Comparison of ENCODE assay signal across 11 cellular contexts in the genomic region with DNA sequence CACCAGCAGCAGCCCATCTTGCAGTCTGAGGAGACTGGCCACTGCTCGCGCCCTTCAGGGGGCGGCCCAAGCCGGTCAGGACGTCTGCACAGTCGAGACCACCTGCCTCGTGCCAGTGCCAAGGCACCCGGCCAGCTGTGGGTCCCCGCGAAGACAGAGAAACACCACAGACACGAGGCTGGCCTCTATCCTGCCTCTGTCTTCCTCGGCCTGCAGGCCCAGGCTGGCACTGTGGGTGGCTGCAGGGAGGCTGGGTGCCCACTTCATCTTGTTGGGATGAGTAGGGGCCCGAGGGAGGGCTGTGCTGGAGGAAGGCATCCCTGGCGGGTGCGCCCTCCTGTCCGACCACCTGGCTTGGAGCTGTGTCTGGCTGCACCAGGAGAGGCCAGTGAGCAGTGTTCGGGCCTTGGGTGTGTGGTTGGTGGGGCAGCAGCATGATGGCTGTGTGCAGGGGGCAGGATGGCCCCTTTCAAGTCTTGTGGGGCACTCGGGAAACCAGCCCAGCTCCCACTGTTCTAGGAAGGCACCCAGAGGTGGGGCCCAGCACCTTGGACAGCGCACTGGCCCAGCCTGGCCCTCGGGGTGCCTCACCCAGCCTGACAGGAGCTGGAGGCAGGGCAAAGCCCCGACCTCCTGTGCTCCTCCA. TPM values are rescaled to one million over a fixed set of nuclear protein-coding genes. Genes with fewer than 3 reads are reported as not detected.
DNase-seq lines count a peak whose midpoint lies in the region; ATAC-seq and TF ChIP-seq lines count a peak whose summit lies in the region.
"Had no signal": no experiment of that assay in that cellular context is flagged by ENCODE, and none has a peak within 500 bp of the region (broad histone marks: within the 10 kb centered on the region; RNA-seq: fewer than 3 reads in every experiment).

No MANE protein-coding gene starts in this region.

- H3K9me3 Mint-ChIP-seq in activated naive CD4-positive, alpha-beta T cell treated with anti-CD3 and anti-CD28 coated beads, Interleukin-2, amount 10 ng/mL, durations not matched to agents 7 days and 5 days = no peaks in the 10 kb centered on the region
- H3K9me3 Mint-ChIP-seq in activated naive CD4-positive, alpha-beta T cell treated with anti-CD3 and anti-CD28 coated beads, Interleukin-2, amount 50 U/mL, for 72 hours = peaks cover 0 to 3% of the 10 kb centered on the region in 2 donors
- H3K9me3 Mint-ChIP-seq: dendritic cell treated with granulocyte-macrophage colony-stimulating factor and Interleukin-4, amounts not matched to agents 40 ng/mL and 50 ng/mL, for 4 days had no signal

- H3K27ac Mint-ChIP-seq in activated naive CD4-positive, alpha-beta T cell treated with anti-CD3 and anti-CD28 coated beads, Interleukin-2, amount 10 ng/mL, durations not matched to agents 7 days and 5 days = no peak overlapping the region
- H3K27ac Mint-ChIP-seq in activated naive CD4-positive, alpha-beta T cell treated with anti-CD3 and anti-CD28 coated beads, Interleukin-2, amount 50 U/mL, for 72 hours = no peak overlapping the region
- H3K27ac Mint-ChIP-seq: dendritic cell treated with granulocyte-macrophage colony-stimulating factor and Interleukin-4, amounts not matched to agents 40 ng/mL and 50 ng/mL, for 4 days had no signal

- TF ChIP-seq CTCF in heart right ventricle (IDR thresholded peaks at IDR 0.05) (no peak), thyroid gland (IDR thresholded peaks at IDR 0.05) (no peak), gastrocnemius medialis (IDR thresholded peaks at IDR 0.05 in 4 of 5, conservative IDR thresholded peaks at IDR 0.05 in 1 of 5) (no peak)

- no peaks in the 10 kb centered on the region for H3K9me3 ChIP-seq in heart right ventricle
- H3K9me3 ChIP-seq in thyroid gland = no peaks in the 10 kb centered on the region
- H3K9me3 ChIP-seq in gastrocnemius medialis = no peaks in the 10 kb centered on the region
- H3K9me3 ChIP-seq: vagina had no signal

- H3K27ac ChIP-seq in heart right ventricle (peak overlapping the region in 3 of 10 donors; percentile 32 to 67 (median 45)), thyroid gland (no peak overlapping the region), gastrocnemius medialis (no peak overlapping the region), substantia nigra (ENCODE audit: low read depth, low read length, poor library complexity, severe bottlenecking) (no peak overlapping the region)
- H3K27ac ChIP-seq: vagina had no signal

- no peak overlapping the region for H3K4me3 Mint-ChIP-seq in activated naive CD4-positive, alpha-beta T cell treated with anti-CD3 and anti-CD28 coated beads, Interleukin-2, amount 10 ng/mL, durations not matched to agents 7 days and 5 days
- H3K4me3 Mint-ChIP-seq: dendritic cell treated with granulocyte-macrophage colony-stimulating factor and Interleukin-4, amounts not matched to agents 40 ng/mL and 50 ng/mL, for 4 days had no signal

- CTCF ChIA-PET in activated naive CD4-positive, alpha-beta T cell treated with anti-CD3 and anti-CD28 coated beads, Interleukin-2, amount 10 ng/mL, durations not matched to agents 7 days and 5 days (lab: Charles Lee) = no interaction called here

- whole genome bisulfite sequencing in heart right ventricle, 2 donors = 80% methylated on average over 20 to 21 of the region's 21 CpGs
- 80 to 87% methylated on average over 7 to 18 of the region's 21 CpGs for WGBS in thyroid gland, 2 donors

- H3K36me3 ChIP-seq in heart right ventricle (peaks cover 0 to 15% (median 0%) of the 10 kb centered on the region in 9 donors), thyroid gland (no peaks in the 10 kb centered on the region), gastrocnemius medialis (no peaks in the 10 kb centered on the region)
- H3K36me3 ChIP-seq: vagina had no signal

- H3K27me3 ChIP-seq in heart right ventricle = peaks cover 0 to 12% (median 9%) of the 10 kb centered on the region in 7 donors
- H3K27me3 ChIP-seq in thyroid gland = no peaks in the 10 kb centered on the region
- H3K27me3 ChIP-seq in gastrocnemius medialis = peaks cover 0 to 7% (median 0%) of the 10 kb centered on the region in 3 donors
- H3K27me3 ChIP-seq: vagina had no signal

- in situ Hi-C loops in gastrocnemius medialis (cut with MboI; ENCODE audit: low sequenced_read_pairs in 4 of 4) = no loop called here

- TF ChIP-seq POLR2A in thyroid gland (IDR thresholded peaks at IDR 0.05) (no peak), gastrocnemius medialis (IDR thresholded peaks at IDR 0.05) (no peak)

- H3K36me3 Mint-ChIP-seq in activated naive CD4-positive, alpha-beta T cell treated with anti-CD3 and anti-CD28 coated beads, Interleukin-2, amount 10 ng/mL, durations not matched to agents 7 days and 5 days = no peaks in the 10 kb centered on the region
- H3K36me3 Mint-ChIP-seq in activated naive CD4-positive, alpha-beta T cell treated with anti-CD3 and anti-CD28 coated beads, Interleukin-2, amount 50 U/mL, for 72 hours = peaks cover 0 to 28% of the 10 kb centered on the region in 2 donors

- DNase-seq in activated naive CD4-positive, alpha-beta T cell treated with anti-CD3 and anti-CD28 coated beads, Interleukin-2, amount 10 ng/mL, durations not matched to agents 7 days and 5 days = peak; percentile 66
- DNase-seq in activated naive CD4-positive, alpha-beta T cell treated with anti-CD3 and anti-CD28 coated beads, Interleukin-2, amount 50 U/mL, for 72 hours (ENCODE audit: low spot score in 2 of 2) = no peak
- DNase-seq in heart right ventricle (no peak), thyroid gland (peak; percentile 19 to 32), gastrocnemius medialis (no peak), substantia nigra (lab: John Stamatoyannopoulos, UW) (no peak)
- DNase-seq: SHP77 treated with DMSO at 0.1 percent for 48 hours had no signal

- no peak for ATAC-seq in activated naive CD4-positive, alpha-beta T cell treated with anti-CD3 and anti-CD28 coated beads, Interleukin-2, amount 50 U/mL, for 72 hours
- ATAC-seq in SK-N-SH treated with all-trans-retinoic acid at 6 μM for 48 hours (peak; percentile 46), heart right ventricle (peak; percentile 36 to 77 (median 65)), gastrocnemius medialis (no peak), GM18909 (IDR thresholded peaks at IDR 0.05; ENCODE audit: poor library complexity, unreplicated experiment) (no peak)

- H3K4me3 ChIP-seq in heart right ventricle (no peak overlapping the region), thyroid gland (replicated peaks in 1 of 3) (no peak overlapping the region), gastrocnemius medialis (no peak overlapping the region)
- H3K4me3 ChIP-seq: vagina had no signal

- H3K4me1 ChIP-seq in heart right ventricle = peaks cover 0 to 23% (median 19%) of the 10 kb centered on the region in 9 donors
- no peaks in the 10 kb centered on the region for H3K4me1 ChIP-seq in thyroid gland
- no peaks in the 10 kb centered on the region for H3K4me1 ChIP-seq in gastrocnemius medialis
- H3K4me1 ChIP-seq: vagina had no signal

- H3K27me3 Mint-ChIP-seq in activated naive CD4-positive, alpha-beta T cell treated with anti-CD3 and anti-CD28 coated beads, Interleukin-2, amount 10 ng/mL, durations not matched to agents 7 days and 5 days = peaks cover 13% of the 10 kb centered on the region

- no peaks in the 10 kb centered on the region for H3K4me1 Mint-ChIP-seq in activated naive CD4-positive, alpha-beta T cell treated with anti-CD3 and anti-CD28 coated beads, Interleukin-2, amount 10 ng/mL, durations not matched to agents 7 days and 5 days

- intact Hi-C loops in heart right ventricle (cut with DNase I) = no loop called here
- intact Hi-C loops in thyroid gland (cut with DNase I) = no loop called here
- intact Hi-C loops in gastrocnemius medialis (cut with DNase I; ENCODE audit: low total_unique reads) = no loop called here

TF ChIP-seq in SK-N-SH treated with all-trans-retinoic acid at 6 μM for 48 hours, 23 proteins besides CTCF, POLR2A, EP300 and RAD21:
- TF ChIP-seq POU6F1 (CRISPR knock-in tag; IDR thresholded peaks at IDR 0.05; ENCODE audit: borderline replicate concordance, low read depth) (no peak), BACH2 (CRISPR knock-in tag; IDR thresholded peaks at IDR 0.05; ENCODE audit: borderline replicate concordance) (no peak), OSR1 (CRISPR knock-in tag; IDR thresholded peaks at IDR 0.05) (no peak), ZNF70 (CRISPR knock-in tag; IDR thresholded peaks at IDR 0.05) (no peak)
- TF ChIP-seq, protein P1, sequence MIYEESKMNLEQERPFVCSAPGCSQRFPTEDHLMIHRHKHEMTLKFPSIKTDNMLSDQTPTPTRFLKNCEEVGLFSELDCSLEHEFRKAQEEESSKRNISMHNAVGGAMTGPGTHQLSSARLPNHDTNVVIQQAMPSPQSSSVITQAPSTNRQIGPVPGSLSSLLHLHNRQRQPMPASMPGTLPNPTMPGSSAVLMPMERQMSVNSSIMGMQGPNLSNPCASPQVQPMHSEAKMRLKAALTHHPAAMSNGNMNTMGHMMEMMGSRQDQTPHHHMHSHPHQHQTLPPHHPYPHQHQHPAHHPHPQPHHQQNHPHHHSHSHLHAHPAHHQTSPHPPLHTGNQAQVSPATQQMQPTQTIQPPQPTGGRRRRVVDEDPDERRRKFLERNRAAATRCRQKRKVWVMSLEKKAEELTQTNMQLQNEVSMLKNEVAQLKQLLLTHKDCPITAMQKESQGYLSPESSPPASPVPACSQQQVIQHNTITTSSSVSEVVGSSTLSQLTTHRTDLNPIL (CRISPR knock-in tag; IDR thresholded peaks at IDR 0.05; ENCODE audit: low read depth) = no peak
TF ChIP-seq in SK-N-SH treated with all-trans-retinoic acid at 6 μM for 48 hours: peak in this region for 0.

RNA-seq across cellular contexts. Expression of gene DPYSL4, which starts 7.3 kb away (rescaled TPM):
- total RNA-seq in activated naive CD4-positive, alpha-beta T cell treated with anti-CD3 and anti-CD28 coated beads, Interleukin-2, amount 50 U/mL, for 72 hours = 10 to 100 TPM in 1 of 2 donors, 1 to 10 TPM in 1; 2.8 to 65.2 TPM
- 10 to 100 TPM in 9 of 10 donors, 1 to 10 TPM in 1; 9.4 to 78.9 (median 32.6) TPM for total RNA-seq in heart right ventricle
- 10 to 100 TPM in 1 of 2 donors, 1 to 10 TPM in 1; 2.4 to 19.2 TPM for polyA plus RNA-seq in heart right ventricle
- total RNA-seq in thyroid gland = 1 to 10 TPM in 1 of 4 donors, under 1 TPM in 3; 0.54 to 1.5 (median 0.81) TPM
- total RNA-seq in gastrocnemius medialis = 1 to 10 TPM in 1 of 4 donors, under 1 TPM in 3; 0.29 to 1.3 (median 0.46) TPM

Comparison
In these comparisons a context has a peak if more than half of its experiments do, and no peak if none do; other contexts are left out.
1. DNase-seq: peak in activated naive CD4-positive, alpha-beta T cell treated with anti-CD3 and anti-CD28 coated beads, Interleukin-2, amount 10 ng/mL, durations not matched to agents 7 days and 5 days (single experiment) and thyroid gland (2 of 2); none in activated naive CD4-positive, alpha-beta T cell treated with anti-CD3 and anti-CD28 coated beads, Interleukin-2, amount 50 U/mL, for 72 hours (0 of 2), heart right ventricle (0 of 2), gastrocnemius medialis (0 of 2) and substantia nigra (0 of 49).
2. ATAC-seq: peak in SK-N-SH treated with all-trans-retinoic acid at 6 μM for 48 hours (single experiment) and heart right ventricle (8 of 8); none in activated naive CD4-positive, alpha-beta T cell treated with anti-CD3 and anti-CD28 coated beads, Interleukin-2, amount 50 U/mL, for 72 hours (0 of 2), gastrocnemius medialis (0 of 2) and GM18909 (single experiment).